In the genomic region with DNA sequence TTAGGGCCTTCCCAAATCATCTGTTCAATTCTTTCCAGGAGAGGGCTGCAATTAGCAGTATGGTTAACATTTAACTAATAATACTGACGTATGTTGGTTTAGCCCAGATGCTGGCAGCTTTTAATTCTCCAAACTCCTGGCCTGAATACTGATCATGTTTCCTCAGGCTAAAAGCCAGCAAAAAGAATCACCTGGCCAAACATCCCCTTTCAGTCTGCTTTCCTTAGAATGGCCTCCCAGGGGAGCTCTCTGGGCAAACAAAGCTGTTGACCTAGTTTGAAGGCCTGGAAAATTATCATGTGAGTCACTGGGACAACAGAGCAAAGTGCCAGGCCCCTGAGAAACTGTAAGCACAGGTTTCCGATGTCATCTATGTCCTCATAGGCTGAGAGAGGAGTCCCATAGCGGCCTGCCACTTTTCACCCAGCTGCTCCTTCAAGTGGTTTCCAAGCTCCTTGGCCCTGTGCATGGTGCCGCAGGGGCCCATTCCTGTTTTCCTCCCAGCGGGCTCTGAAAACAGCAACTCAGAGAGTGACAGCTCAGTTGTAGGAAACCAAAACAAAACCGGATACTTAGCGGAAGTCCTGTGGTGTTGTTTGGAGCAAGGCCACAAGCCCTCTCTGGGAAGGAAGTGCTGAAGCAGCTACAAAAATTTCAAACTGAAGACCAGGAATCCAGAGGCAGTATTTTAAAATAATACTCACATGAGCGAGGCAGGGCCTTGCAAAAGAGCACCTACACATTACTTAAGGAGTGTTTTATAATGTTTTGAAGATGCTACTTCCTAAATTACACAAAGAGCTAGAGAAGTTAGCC, we compare ENCODE assay signal across 1 cellular context.
A peak's percentile ranks its signal among the peaks of the same experiment; 100 is the strongest.
TF ChIP-seq lines count a peak whose summit lies in the region.

No MANE protein-coding gene starts in this region.

TF ChIP-seq in K562, 482 proteins besides CTCF, POLR2A, EP300 and RAD21 (continued from another document and continues in another):
- TF ChIP-seq, protein P1, sequence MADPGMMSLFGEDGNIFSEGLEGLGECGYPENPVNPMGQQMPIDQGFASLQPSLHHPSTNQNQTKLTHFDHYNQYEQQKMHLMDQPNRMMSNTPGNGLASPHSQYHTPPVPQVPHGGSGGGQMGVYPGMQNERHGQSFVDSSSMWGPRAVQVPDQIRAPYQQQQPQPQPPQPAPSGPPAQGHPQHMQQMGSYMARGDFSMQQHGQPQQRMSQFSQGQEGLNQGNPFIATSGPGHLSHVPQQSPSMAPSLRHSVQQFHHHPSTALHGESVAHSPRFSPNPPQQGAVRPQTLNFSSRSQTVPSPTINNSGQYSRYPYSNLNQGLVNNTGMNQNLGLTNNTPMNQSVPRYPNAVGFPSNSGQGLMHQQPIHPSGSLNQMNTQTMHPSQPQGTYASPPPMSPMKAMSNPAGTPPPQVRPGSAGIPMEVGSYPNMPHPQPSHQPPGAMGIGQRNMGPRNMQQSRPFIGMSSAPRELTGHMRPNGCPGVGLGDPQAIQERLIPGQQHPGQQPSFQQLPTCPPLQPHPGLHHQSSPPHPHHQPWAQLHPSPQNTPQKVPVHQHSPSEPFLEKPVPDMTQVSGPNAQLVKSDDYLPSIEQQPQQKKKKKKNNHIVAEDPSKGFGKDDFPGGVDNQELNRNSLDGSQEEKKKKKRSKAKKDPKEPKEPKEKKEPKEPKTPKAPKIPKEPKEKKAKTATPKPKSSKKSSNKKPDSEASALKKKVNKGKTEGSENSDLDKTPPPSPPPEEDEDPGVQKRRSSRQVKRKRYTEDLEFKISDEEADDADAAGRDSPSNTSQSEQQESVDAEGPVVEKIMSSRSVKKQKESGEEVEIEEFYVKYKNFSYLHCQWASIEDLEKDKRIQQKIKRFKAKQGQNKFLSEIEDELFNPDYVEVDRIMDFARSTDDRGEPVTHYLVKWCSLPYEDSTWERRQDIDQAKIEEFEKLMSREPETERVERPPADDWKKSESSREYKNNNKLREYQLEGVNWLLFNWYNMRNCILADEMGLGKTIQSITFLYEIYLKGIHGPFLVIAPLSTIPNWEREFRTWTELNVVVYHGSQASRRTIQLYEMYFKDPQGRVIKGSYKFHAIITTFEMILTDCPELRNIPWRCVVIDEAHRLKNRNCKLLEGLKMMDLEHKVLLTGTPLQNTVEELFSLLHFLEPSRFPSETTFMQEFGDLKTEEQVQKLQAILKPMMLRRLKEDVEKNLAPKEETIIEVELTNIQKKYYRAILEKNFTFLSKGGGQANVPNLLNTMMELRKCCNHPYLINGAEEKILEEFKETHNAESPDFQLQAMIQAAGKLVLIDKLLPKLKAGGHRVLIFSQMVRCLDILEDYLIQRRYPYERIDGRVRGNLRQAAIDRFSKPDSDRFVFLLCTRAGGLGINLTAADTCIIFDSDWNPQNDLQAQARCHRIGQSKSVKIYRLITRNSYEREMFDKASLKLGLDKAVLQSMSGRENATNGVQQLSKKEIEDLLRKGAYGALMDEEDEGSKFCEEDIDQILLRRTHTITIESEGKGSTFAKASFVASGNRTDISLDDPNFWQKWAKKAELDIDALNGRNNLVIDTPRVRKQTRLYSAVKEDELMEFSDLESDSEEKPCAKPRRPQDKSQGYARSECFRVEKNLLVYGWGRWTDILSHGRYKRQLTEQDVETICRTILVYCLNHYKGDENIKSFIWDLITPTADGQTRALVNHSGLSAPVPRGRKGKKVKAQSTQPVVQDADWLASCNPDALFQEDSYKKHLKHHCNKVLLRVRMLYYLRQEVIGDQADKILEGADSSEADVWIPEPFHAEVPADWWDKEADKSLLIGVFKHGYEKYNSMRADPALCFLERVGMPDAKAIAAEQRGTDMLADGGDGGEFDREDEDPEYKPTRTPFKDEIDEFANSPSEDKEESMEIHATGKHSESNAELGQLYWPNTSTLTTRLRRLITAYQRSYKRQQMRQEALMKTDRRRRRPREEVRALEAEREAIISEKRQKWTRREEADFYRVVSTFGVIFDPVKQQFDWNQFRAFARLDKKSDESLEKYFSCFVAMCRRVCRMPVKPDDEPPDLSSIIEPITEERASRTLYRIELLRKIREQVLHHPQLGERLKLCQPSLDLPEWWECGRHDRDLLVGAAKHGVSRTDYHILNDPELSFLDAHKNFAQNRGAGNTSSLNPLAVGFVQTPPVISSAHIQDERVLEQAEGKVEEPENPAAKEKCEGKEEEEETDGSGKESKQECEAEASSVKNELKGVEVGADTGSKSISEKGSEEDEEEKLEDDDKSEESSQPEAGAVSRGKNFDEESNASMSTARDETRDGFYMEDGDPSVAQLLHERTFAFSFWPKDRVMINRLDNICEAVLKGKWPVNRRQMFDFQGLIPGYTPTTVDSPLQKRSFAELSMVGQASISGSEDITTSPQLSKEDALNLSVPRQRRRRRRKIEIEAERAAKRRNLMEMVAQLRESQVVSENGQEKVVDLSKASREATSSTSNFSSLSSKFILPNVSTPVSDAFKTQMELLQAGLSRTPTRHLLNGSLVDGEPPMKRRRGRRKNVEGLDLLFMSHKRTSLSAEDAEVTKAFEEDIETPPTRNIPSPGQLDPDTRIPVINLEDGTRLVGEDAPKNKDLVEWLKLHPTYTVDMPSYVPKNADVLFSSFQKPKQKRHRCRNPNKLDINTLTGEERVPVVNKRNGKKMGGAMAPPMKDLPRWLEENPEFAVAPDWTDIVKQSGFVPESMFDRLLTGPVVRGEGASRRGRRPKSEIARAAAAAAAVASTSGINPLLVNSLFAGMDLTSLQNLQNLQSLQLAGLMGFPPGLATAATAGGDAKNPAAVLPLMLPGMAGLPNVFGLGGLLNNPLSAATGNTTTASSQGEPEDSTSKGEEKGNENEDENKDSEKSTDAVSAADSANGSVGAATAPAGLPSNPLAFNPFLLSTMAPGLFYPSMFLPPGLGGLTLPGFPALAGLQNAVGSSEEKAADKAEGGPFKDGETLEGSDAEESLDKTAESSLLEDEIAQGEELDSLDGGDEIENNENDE (IDR thresholded peaks at IDR 0.05; ENCODE audit: low read depth, low read length), result no peak
- no peak for TF ChIP-seq BDP1 (IDR thresholded peaks at IDR 0.05; ENCODE audit: insufficient read depth, insufficient read length)
- TF ChIP-seq RNF2 (IDR thresholded peaks at IDR 0.05), result no peak
- peak; percentile 72 for TF ChIP-seq DPF2 (IDR thresholded peaks at IDR 0.05)
- TF ChIP-seq ZSCAN29 (IDR thresholded peaks at IDR 0.05), result no peak
- TF ChIP-seq, protein P2, sequence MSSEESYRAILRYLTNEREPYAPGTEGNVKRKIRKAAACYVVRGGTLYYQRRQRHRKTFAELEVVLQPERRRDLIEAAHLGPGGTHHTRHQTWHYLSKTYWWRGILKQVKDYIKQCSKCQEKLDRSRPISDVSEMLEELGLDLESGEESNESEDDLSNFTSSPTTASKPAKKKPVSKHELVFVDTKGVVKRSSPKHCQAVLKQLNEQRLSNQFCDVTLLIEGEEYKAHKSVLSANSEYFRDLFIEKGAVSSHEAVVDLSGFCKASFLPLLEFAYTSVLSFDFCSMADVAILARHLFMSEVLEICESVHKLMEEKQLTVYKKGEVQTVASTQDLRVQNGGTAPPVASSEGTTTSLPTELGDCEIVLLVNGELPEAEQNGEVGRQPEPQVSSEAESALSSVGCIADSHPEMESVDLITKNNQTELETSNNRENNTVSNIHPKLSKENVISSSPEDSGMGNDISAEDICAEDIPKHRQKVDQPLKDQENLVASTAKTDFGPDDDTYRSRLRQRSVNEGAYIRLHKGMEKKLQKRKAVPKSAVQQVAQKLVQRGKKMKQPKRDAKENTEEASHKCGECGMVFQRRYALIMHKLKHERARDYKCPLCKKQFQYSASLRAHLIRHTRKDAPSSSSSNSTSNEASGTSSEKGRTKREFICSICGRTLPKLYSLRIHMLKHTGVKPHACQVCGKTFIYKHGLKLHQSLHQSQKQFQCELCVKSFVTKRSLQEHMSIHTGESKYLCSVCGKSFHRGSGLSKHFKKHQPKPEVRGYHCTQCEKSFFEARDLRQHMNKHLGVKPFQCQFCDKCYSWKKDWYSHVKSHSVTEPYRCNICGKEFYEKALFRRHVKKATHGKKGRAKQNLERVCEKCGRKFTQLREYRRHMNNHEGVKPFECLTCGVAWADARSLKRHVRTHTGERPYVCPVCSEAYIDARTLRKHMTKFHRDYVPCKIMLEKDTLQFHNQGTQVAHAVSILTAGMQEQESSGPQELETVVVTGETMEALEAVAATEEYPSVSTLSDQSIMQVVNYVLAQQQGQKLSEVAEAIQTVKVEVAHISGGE (CRISPR knock-in tag; IDR thresholded peaks at IDR 0.05), result peak in 1 of 3 experiments; percentile 76; a peak in 2 of 6 replicates
- TF ChIP-seq GATA2 (CRISPR knock-in tag; IDR thresholded peaks at IDR 0.05), result no peak
- TF ChIP-seq, protein P3, sequence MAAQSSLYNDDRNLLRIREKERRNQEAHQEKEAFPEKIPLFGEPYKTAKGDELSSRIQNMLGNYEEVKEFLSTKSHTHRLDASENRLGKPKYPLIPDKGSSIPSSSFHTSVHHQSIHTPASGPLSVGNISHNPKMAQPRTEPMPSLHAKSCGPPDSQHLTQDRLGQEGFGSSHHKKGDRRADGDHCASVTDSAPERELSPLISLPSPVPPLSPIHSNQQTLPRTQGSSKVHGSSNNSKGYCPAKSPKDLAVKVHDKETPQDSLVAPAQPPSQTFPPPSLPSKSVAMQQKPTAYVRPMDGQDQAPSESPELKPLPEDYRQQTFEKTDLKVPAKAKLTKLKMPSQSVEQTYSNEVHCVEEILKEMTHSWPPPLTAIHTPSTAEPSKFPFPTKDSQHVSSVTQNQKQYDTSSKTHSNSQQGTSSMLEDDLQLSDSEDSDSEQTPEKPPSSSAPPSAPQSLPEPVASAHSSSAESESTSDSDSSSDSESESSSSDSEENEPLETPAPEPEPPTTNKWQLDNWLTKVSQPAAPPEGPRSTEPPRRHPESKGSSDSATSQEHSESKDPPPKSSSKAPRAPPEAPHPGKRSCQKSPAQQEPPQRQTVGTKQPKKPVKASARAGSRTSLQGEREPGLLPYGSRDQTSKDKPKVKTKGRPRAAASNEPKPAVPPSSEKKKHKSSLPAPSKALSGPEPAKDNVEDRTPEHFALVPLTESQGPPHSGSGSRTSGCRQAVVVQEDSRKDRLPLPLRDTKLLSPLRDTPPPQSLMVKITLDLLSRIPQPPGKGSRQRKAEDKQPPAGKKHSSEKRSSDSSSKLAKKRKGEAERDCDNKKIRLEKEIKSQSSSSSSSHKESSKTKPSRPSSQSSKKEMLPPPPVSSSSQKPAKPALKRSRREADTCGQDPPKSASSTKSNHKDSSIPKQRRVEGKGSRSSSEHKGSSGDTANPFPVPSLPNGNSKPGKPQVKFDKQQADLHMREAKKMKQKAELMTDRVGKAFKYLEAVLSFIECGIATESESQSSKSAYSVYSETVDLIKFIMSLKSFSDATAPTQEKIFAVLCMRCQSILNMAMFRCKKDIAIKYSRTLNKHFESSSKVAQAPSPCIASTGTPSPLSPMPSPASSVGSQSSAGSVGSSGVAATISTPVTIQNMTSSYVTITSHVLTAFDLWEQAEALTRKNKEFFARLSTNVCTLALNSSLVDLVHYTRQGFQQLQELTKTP (IDR thresholded peaks at IDR 0.05; ENCODE audit: low read depth in 1 of 2, partially characterized antibody in 2 of 2), result peak; percentile 28 to 43
- TF ChIP-seq, protein P4, sequence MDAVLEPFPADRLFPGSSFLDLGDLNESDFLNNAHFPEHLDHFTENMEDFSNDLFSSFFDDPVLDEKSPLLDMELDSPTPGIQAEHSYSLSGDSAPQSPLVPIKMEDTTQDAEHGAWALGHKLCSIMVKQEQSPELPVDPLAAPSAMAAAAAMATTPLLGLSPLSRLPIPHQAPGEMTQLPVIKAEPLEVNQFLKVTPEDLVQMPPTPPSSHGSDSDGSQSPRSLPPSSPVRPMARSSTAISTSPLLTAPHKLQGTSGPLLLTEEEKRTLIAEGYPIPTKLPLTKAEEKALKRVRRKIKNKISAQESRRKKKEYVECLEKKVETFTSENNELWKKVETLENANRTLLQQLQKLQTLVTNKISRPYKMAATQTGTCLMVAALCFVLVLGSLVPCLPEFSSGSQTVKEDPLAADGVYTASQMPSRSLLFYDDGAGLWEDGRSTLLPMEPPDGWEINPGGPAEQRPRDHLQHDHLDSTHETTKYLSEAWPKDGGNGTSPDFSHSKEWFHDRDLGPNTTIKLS (IDR thresholded peaks at IDR 0.05; ENCODE audit: borderline replicate concordance, low read depth), result 0 out of 2 replicates have a peak, but pooled peaks have one; percentile 40
- TF ChIP-seq, protein P5, sequence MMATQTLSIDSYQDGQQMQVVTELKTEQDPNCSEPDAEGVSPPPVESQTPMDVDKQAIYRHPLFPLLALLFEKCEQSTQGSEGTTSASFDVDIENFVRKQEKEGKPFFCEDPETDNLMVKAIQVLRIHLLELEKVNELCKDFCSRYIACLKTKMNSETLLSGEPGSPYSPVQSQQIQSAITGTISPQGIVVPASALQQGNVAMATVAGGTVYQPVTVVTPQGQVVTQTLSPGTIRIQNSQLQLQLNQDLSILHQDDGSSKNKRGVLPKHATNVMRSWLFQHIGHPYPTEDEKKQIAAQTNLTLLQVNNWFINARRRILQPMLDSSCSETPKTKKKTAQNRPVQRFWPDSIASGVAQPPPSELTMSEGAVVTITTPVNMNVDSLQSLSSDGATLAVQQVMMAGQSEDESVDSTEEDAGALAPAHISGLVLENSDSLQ (IDR thresholded peaks at IDR 0.05), result peak; percentile 85
- TF ChIP-seq, protein P6, sequence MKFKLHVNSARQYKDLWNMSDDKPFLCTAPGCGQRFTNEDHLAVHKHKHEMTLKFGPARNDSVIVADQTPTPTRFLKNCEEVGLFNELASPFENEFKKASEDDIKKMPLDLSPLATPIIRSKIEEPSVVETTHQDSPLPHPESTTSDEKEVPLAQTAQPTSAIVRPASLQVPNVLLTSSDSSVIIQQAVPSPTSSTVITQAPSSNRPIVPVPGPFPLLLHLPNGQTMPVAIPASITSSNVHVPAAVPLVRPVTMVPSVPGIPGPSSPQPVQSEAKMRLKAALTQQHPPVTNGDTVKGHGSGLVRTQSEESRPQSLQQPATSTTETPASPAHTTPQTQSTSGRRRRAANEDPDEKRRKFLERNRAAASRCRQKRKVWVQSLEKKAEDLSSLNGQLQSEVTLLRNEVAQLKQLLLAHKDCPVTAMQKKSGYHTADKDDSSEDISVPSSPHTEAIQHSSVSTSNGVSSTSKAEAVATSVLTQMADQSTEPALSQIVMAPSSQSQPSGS (CRISPR knock-in tag; IDR thresholded peaks at IDR 0.05), result no peak
- peak; percentile 44 for TF ChIP-seq BRD9 (IDR thresholded peaks at IDR 0.05; ENCODE audit: low read depth, partially characterized antibody)
- 0 out of 2 replicates have a peak, but pooled peaks have one; percentile 21 for TF ChIP-seq KLF13 (tag; IDR thresholded peaks at IDR 0.05; ENCODE audit: borderline replicate concordance, low read depth)
- no peak for TF ChIP-seq ZNF785 (CRISPR knock-in tag; IDR thresholded peaks at IDR 0.05)
- TF ChIP-seq ZFP30 (CRISPR knock-in tag; IDR thresholded peaks at IDR 0.05; ENCODE audit: borderline replicate concordance), result no peak
- TF ChIP-seq, protein P7, sequence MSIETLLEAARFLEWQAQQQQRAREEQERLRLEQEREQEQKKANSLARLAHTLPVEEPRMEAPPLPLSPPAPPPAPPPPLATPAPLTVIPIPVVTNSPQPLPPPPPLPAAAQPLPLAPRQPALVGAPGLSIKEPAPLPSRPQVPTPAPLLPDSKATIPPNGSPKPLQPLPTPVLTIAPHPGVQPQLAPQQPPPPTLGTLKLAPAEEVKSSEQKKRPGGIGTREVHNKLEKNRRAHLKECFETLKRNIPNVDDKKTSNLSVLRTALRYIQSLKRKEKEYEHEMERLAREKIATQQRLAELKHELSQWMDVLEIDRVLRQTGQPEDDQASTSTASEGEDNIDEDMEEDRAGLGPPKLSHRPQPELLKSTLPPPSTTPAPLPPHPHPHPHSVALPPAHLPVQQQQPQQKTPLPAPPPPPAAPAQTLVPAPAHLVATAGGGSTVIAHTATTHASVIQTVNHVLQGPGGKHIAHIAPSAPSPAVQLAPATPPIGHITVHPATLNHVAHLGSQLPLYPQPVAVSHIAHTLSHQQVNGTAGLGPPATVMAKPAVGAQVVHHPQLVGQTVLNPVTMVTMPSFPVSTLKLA (conservative IDR thresholded peaks at IDR 0.05), result peak in 1 of 2 experiments; percentile 54; a peak in 1 of 4 replicates
- TF ChIP-seq TAF9B (IDR thresholded peaks at IDR 0.05; ENCODE audit: partially characterized antibody), result no peak
- 0 out of 2 replicates have a peak, but pooled peaks have one; percentile 36 for TF ChIP-seq ZNF316 (IDR thresholded peaks at IDR 0.05)
- TF ChIP-seq MCM3 (IDR thresholded peaks at IDR 0.05), result no peak
- no peak for TF ChIP-seq U2AF2 (optimal IDR thresholded peaks at IDR 0.05; ENCODE audit: low read depth, low read length)
- TF ChIP-seq ZNF707 (CRISPR knock-in tag; conservative IDR thresholded peaks at IDR 0.05), result no peak
